In genomic region chr5:172735141-172735831, GRCh38 we compare ENCODE assay signal across 19 cellular contexts. TPM values are rescaled to one million over a fixed set of nuclear protein-coding genes. Genes with fewer than 3 reads are reported as not detected.
A peak's percentile ranks its signal among the peaks of the same experiment; 100 is the strongest.
DNase-seq lines count a peak whose midpoint lies in the region; ATAC-seq and TF ChIP-seq lines count a peak whose summit lies in the region.
"Had no signal": no experiment of that assay in that cellular context is flagged by ENCODE, and none has a peak within 500 bp of the region (broad histone marks: within the 10 kb centered on the region; RNA-seq: fewer than 3 reads in every experiment).

No MANE protein-coding gene starts in this region.

- H3K4me3 ChIP-seq in left ventricle myocardium inferior (no peak overlapping the region), hepatocyte (no peak overlapping the region), rectal smooth muscle tissue (ENCODE audit: low read length) (no peak overlapping the region), uterus (no peak overlapping the region)

- no peak for TF ChIP-seq POLR2A in uterus (IDR thresholded peaks at IDR 0.05)

- H3K27ac ChIP-seq in left ventricle myocardium inferior (replicated peaks) (peak overlapping the region; percentile 94), hepatocyte (peak overlapping the region; percentile 13), rectal smooth muscle tissue (ENCODE audit: low read depth, low read length) (peak overlapping the region; percentile 99), uterus (peak overlapping the region; percentile 94 to 96)
- H3K27ac ChIP-seq: C4-2B had no signal

- 94% methylated on average over 10 of the region's 12 CpGs for WGBS in hepatocyte (ENCODE audit: low lambda C conversion rate, missing lambda C conversion rate)

- intact Hi-C loops in left ventricle myocardium inferior (cut with micrococcal nuclease) (no loop called here), Right ventricle myocardium superior (cut with DNase I) (no loop called here), uterus (cut with DNase I; ENCODE audit: low total_unique reads) (no loop called here)

- peak overlapping the region; percentile 61 for H3K4me2 ChIP-seq in hepatocyte

- H3K27me3 ChIP-seq in left ventricle myocardium inferior (ENCODE audit: low read depth) (no peaks in the 10 kb centered on the region), hepatocyte (no peaks in the 10 kb centered on the region), rectal smooth muscle tissue (ENCODE audit: control insufficient read depth, insufficient read depth, low read length) (no peaks in the 10 kb centered on the region), uterus (no peaks in the 10 kb centered on the region)

- peaks cover 44% of the 10 kb centered on the region for H3K4me1 ChIP-seq in left ventricle myocardium inferior
- peaks cover 35% of the 10 kb centered on the region for H3K4me1 ChIP-seq in hepatocyte (ENCODE audit: insufficient read depth)
- H3K4me1 ChIP-seq in rectal smooth muscle tissue (ENCODE audit: control insufficient read depth, insufficient read depth, low read length): peaks cover 32% of the 10 kb centered on the region
- peaks cover 5 to 16% of the 10 kb centered on the region in 2 donors for H3K4me1 ChIP-seq in uterus

- DNase-seq in left ventricle myocardium inferior (no peak), Right ventricle myocardium superior (no peak), hepatocyte (ENCODE audit: low spot score) (no peak), uterus (no peak), ACHN (no peak), Kasumi-1 (lab: John Stamatoyannopoulos, UW) (no peak)
- DNase-seq: activated CD4-positive, alpha-beta T cell treated with anti-CD3 and anti-CD28 coated beads, Interleukin-2, amount 10 ng/mL, durations not matched to agents 24 days and 14 days; activated CD8-positive, alpha-beta memory T cell treated with anti-CD3 and anti-CD28 coated beads, Interleukin-2, amount 50 U/mL, for 4 hours; activated gamma-delta T cell; cortex of kidney; head of caudate nucleus; Karpas-422; NCI-H1105 treated with DMSO at 0.1 percent for 48 hours; NCI-H82; small intestine; stimulated activated CD4-positive, alpha-beta T cell treated with anti-CD3 and anti-CD28 coated beads, Interleukin-4, amount 100 ng/mL, for 24 hours had no signal

- TF ChIP-seq CTCF in left ventricle myocardium inferior (IDR thresholded peaks at IDR 0.05; ENCODE audit: borderline replicate concordance) (no peak), hepatocyte (IDR thresholded peaks at IDR 0.05; ENCODE audit: poor library complexity) (no peak), uterus (IDR thresholded peaks at IDR 0.05) (no peak)

- in situ Hi-C loops in ACHN (cut with HindIII; ENCODE audit: low pct_ligation_motif_present, low pct_unique_long_range_greater_than_20kb, low sequenced_read_pairs): no loop called here

- H3K9ac ChIP-seq in rectal smooth muscle tissue (ENCODE audit: low read length): no peak overlapping the region

- H3K36me3 ChIP-seq in left ventricle myocardium inferior (no peaks in the 10 kb centered on the region), hepatocyte (replicated peaks; ENCODE audit: insufficient read depth, low read depth) (no peaks in the 10 kb centered on the region), rectal smooth muscle tissue (ENCODE audit: control insufficient read depth, insufficient read depth, low read length) (no peaks in the 10 kb centered on the region), uterus (no peaks in the 10 kb centered on the region)

- no peak overlapping the region for H2AFZ ChIP-seq in hepatocyte

- H3K79me2 ChIP-seq in hepatocyte: no peaks in the 10 kb centered on the region

- H4K20me1 ChIP-seq in hepatocyte (ENCODE audit: insufficient read depth, poor library complexity, severe bottlenecking): no peaks in the 10 kb centered on the region

- no peaks in the 10 kb centered on the region for H3K9me3 ChIP-seq in left ventricle myocardium inferior (replicated peaks)
- H3K9me3 ChIP-seq in hepatocyte (ENCODE audit: low read depth): no peaks in the 10 kb centered on the region
- no peaks in the 10 kb centered on the region for H3K9me3 ChIP-seq in uterus

- no peak for ATAC-seq in Right ventricle myocardium superior (ENCODE audit: poor library complexity)
- ATAC-seq in HG03342 (IDR thresholded peaks at IDR 0.05; ENCODE audit: unreplicated experiment): no peak

- no peaks in the 10 kb centered on the region for H3K9me2 ChIP-seq in hepatocyte (replicated peaks; ENCODE audit: insufficient read depth)

RNA-seq across cellular contexts. Expression of gene DUSP1, which starts 35.7 kb away (rescaled TPM):
- total RNA-seq in left ventricle myocardium inferior (85.0 TPM), Right ventricle myocardium superior (122 TPM), hepatocyte (537 and 547 TPM in 2 replicates), uterus (1,000 to 10,000 TPM in 1 of 4 donors, 100 to 1,000 TPM in 3; 189 to 2,046 (median 515) TPM)
- 583 and 682 TPM in 2 replicates for polyA plus RNA-seq in hepatocyte

Comparison
In these comparisons a context has a peak if more than half of its experiments do, and no peak if none do; other contexts are left out.
1. H3K27ac ChIP-seq: peak in every context shown above with its lines; median percentile 99 in rectal smooth muscle tissue; 95 in uterus; 94 in left ventricle myocardium inferior; 13 in hepatocyte.